1 cellular context compared by ENCODE assay signal in genomic region chr3:76038949-76039348, GRCh38.
TF ChIP-seq lines count a peak whose summit lies in the region.

No MANE protein-coding gene starts in this region.

TF ChIP-seq in WTC11, 78 proteins besides CTCF, POLR2A, EP300 and RAD21 (continued from another document):
- TF ChIP-seq ESRRA (CRISPR knock-in tag; IDR thresholded peaks at IDR 0.05; ENCODE audit: borderline replicate concordance) (no peak), OVOL2 (CRISPR knock-in tag; IDR thresholded peaks at IDR 0.05; ENCODE audit: borderline replicate concordance) (no peak)
